ENCODE assay signal across 1 cellular context in the genomic region with DNA sequence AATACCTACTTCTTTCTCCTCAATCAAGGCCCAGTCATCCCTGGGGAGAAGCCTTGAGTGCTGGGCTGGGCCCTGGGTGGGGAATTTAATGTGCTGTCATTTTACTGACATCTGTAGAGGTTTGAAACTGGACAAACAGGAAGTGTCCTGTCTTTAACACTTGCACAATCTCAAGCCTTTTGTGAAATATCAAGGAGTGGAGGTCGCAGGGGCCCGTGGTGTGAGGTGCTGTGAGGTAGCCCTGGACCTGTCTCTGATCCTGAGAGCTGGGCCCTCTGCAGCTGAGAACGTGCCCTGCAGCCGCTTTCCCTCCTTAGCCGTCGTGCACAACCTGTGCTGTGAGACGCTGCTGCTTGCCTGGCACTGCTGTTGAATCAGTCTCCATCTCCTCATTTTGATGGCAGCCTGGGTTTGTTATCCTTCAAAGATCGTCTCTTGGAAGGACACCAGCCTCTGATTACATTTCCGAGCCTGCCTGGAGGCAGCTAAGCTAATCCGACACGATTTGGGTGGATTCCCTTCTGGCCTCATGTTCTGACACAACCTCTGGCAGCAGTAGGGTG.
A peak's percentile ranks its signal among the peaks of the same experiment; 100 is the strongest.
TF ChIP-seq lines count a peak whose summit lies in the region.

No MANE protein-coding gene starts in this region.

TF ChIP-seq in K562, 482 proteins besides CTCF, POLR2A, EP300 and RAD21:
- peak; percentile 38; the same call in 1 of the 2 replicates for TF ChIP-seq CEBPB (tag; IDR thresholded peaks at IDR 0.05)
- peak; percentile 2 for TF ChIP-seq ZFP36 (IDR thresholded peaks at IDR 0.05; ENCODE audit: low read depth, low read length, partially characterized antibody)
- TF ChIP-seq, protein P1, sequence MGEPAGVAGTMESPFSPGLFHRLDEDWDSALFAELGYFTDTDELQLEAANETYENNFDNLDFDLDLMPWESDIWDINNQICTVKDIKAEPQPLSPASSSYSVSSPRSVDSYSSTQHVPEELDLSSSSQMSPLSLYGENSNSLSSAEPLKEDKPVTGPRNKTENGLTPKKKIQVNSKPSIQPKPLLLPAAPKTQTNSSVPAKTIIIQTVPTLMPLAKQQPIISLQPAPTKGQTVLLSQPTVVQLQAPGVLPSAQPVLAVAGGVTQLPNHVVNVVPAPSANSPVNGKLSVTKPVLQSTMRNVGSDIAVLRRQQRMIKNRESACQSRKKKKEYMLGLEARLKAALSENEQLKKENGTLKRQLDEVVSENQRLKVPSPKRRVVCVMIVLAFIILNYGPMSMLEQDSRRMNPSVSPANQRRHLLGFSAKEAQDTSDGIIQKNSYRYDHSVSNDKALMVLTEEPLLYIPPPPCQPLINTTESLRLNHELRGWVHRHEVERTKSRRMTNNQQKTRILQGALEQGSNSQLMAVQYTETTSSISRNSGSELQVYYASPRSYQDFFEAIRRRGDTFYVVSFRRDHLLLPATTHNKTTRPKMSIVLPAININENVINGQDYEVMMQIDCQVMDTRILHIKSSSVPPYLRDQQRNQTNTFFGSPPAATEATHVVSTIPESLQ (CRISPR knock-in tag; IDR thresholded peaks at IDR 0.05) = no peak
- TF ChIP-seq, protein P2, sequence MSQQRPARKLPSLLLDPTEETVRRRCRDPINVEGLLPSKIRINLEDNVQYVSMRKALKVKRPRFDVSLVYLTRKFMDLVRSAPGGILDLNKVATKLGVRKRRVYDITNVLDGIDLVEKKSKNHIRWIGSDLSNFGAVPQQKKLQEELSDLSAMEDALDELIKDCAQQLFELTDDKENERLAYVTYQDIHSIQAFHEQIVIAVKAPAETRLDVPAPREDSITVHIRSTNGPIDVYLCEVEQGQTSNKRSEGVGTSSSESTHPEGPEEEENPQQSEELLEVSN (IDR thresholded peaks at IDR 0.05; ENCODE audit: borderline replicate concordance in 1 of 2, extremely low read depth in 1 of 2, insufficient read depth in 1 of 2, insufficient read length in 1 of 2, low read depth in 1 of 2, low read length in 1 of 2, poor library complexity in 1 of 2, severe bottlenecking in 1 of 2) = peak in 1 of 2 experiments; percentile 69
- TF ChIP-seq, protein P3, sequence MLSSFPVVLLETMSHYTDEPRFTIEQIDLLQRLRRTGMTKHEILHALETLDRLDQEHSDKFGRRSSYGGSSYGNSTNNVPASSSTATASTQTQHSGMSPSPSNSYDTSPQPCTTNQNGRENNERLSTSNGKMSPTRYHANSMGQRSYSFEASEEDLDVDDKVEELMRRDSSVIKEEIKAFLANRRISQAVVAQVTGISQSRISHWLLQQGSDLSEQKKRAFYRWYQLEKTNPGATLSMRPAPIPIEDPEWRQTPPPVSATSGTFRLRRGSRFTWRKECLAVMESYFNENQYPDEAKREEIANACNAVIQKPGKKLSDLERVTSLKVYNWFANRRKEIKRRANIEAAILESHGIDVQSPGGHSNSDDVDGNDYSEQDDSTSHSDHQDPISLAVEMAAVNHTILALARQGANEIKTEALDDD (IDR thresholded peaks at IDR 0.05) = no peak
- TF ChIP-seq, protein P4, sequence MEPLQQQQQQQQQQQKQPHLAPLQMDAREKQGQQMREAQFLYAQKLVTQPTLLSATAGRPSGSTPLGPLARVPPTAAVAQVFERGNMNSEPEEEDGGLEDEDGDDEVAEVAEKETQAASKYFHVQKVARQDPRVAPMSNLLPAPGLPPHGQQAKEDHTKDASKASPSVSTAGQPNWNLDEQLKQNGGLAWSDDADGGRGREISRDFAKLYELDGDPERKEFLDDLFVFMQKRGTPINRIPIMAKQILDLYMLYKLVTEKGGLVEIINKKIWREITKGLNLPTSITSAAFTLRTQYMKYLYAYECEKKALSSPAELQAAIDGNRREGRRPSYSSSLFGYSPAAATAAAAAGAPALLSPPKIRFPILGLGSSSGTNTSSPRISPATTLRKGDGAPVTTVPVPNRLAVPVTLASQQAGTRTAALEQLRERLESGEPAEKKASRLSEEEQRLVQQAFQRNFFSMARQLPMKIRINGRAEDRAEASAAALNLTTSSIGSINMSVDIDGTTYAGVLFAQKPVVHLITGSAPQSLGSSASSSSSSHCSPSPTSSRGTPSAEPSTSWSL (CRISPR knock-in tag; IDR thresholded peaks at IDR 0.05; ENCODE audit: borderline replicate concordance) = no peak
